22 cellular contexts compared by ENCODE assay signal in genomic region chr1:200228081-200228480, GRCh38.
DNase-seq lines count a peak whose midpoint lies in the region; ATAC-seq and TF ChIP-seq lines count a peak whose summit lies in the region.
"Had no signal": no experiment of that assay in that cellular context is flagged by ENCODE, and none has a peak within 500 bp of the region (broad histone marks: within the 10 kb centered on the region; RNA-seq: fewer than 3 reads in every experiment).

No MANE protein-coding gene starts in this region.

- H2AFZ ChIP-seq in neuron (ENCODE audit: low read depth, low read length), result peak overlapping the region; percentile 31

- H3K4me1 Mint-ChIP-seq in type B pancreatic cell (ENCODE audit: unreplicated experiment), result peaks cover 16% of the 10 kb centered on the region
- peaks cover 11% of the 10 kb centered on the region for H3K4me1 Mint-ChIP-seq in activated CD8-positive, alpha-beta T cell treated with anti-CD3 and anti-CD28 coated beads for 36 hours (ENCODE audit: low read depth)

- H3K27me3 ChIP-seq in neuron (ENCODE audit: insufficient read depth, low read length), result no peaks in the 10 kb centered on the region
- H3K27me3 ChIP-seq: BLaER1, SJSA1 had no signal

- CTCF ChIA-PET in activated CD8-positive, alpha-beta T cell treated with anti-CD3 and anti-CD28 coated beads for 36 hours (lab: Charles Lee), result no interaction called here

- no peaks in the 10 kb centered on the region for H3K9me3 ChIP-seq in neuron (ENCODE audit: low read length)
- H3K9me3 ChIP-seq: BLaER1, SJSA1 had no signal

- peaks cover 23% of the 10 kb centered on the region for H3K4me1 ChIP-seq in neuron (ENCODE audit: insufficient read depth, low read length)

- H3K4me3 ChIP-seq in neuron (ENCODE audit: low read length), result peak overlapping the region; percentile 23
- H3K4me3 ChIP-seq: BLaER1, SJSA1 had no signal

- ATAC-seq in activated CD8-positive, alpha-beta T cell treated with anti-CD3 and anti-CD28 coated beads for 36 hours, result no peak

- POLR2A ChIA-PET in activated CD8-positive, alpha-beta T cell treated with anti-CD3 and anti-CD28 coated beads for 36 hours (lab: Charles Lee), result no interaction called here

- DNase-seq in NCI-H510A treated with DMSO at 0.1 percent for 48 hours (lab: John Stamatoyannopoulos, UW) (peak; percentile 9), NCI-H510A (lab: John Stamatoyannopoulos, UW) (no peak), dermis blood vessel endothelial cell (peak; percentile 68), glomerular endothelial cell (ENCODE audit: extremely low read depth, low read depth, low spot score) (peak; percentile 60), kidney tubule cell (ENCODE audit: low spot score) (no peak), type B pancreatic cell (ENCODE audit: extremely low spot score, unreplicated experiment) (no peak)
- no peak for DNase-seq in activated CD8-positive, alpha-beta T cell treated with anti-CD3 and anti-CD28 coated beads for 36 hours
- DNase-seq: ACHN; CD4-positive, alpha-beta T cell; COR-L47; DMS79; H9; MV-4-11; NCI-H1105 treated with DMSO at 0.1 percent for 48 hours; NCI-H2029 treated with DMSO at 0.1 percent for 48 hours; NCI-H2171; NCI-H345; NCI-H526 treated with DMSO at 0.1 percent for 48 hours; OCI-M1 had no signal

- H3K36me3 Mint-ChIP-seq in type B pancreatic cell, result no peaks in the 10 kb centered on the region
- no peaks in the 10 kb centered on the region for H3K36me3 Mint-ChIP-seq in activated CD8-positive, alpha-beta T cell treated with anti-CD3 and anti-CD28 coated beads for 36 hours (ENCODE audit: low read depth)

- no peak overlapping the region for H3K27ac Mint-ChIP-seq in type B pancreatic cell
- H3K27ac Mint-ChIP-seq in activated CD8-positive, alpha-beta T cell treated with anti-CD3 and anti-CD28 coated beads for 36 hours, result no peak overlapping the region
- H3K27ac Mint-ChIP-seq: CD4-positive, alpha-beta T cell had no signal

- intact Hi-C loops in activated CD8-positive, alpha-beta T cell treated with anti-CD3 and anti-CD28 coated beads for 36 hours (cut with micrococcal nuclease), result no loop called here

- no peaks in the 10 kb centered on the region for H3K36me3 ChIP-seq in neuron (ENCODE audit: insufficient read depth, low read length)
- H3K36me3 ChIP-seq: BLaER1, SJSA1 had no signal

- TF ChIP-seq CTCF in type B pancreatic cell (conservative IDR thresholded peaks at IDR 0.05), result no peak
- TF ChIP-seq CTCF in activated CD8-positive, alpha-beta T cell treated with anti-CD3 and anti-CD28 coated beads for 36 hours (IDR thresholded peaks at IDR 0.05), result no peak

- no peak overlapping the region for H3K4me3 Mint-ChIP-seq in type B pancreatic cell
- H3K4me3 Mint-ChIP-seq in activated CD8-positive, alpha-beta T cell treated with anti-CD3 and anti-CD28 coated beads for 36 hours, result no peak overlapping the region
- H3K4me3 Mint-ChIP-seq: CD4-positive, alpha-beta T cell; H9 had no signal

- peaks cover 20% of the 10 kb centered on the region for H3K27me3 Mint-ChIP-seq in type B pancreatic cell
- peaks cover 11% of the 10 kb centered on the region for H3K27me3 Mint-ChIP-seq in activated CD8-positive, alpha-beta T cell treated with anti-CD3 and anti-CD28 coated beads for 36 hours
- H3K27me3 Mint-ChIP-seq: CD4-positive, alpha-beta T cell had no signal

- H3K9me3 Mint-ChIP-seq in type B pancreatic cell, result no peaks in the 10 kb centered on the region
- no peaks in the 10 kb centered on the region for H3K9me3 Mint-ChIP-seq in activated CD8-positive, alpha-beta T cell treated with anti-CD3 and anti-CD28 coated beads for 36 hours
- H3K9me3 Mint-ChIP-seq: CD4-positive, alpha-beta T cell had no signal

Comparison
In these comparisons a context has a peak if more than half of its experiments do, and no peak if none do; other contexts are left out.
1. DNase-seq: peak in NCI-H510A treated with DMSO at 0.1 percent for 48 hours (single experiment), dermis blood vessel endothelial cell (single experiment) and glomerular endothelial cell (single experiment); none in NCI-H510A (single experiment), kidney tubule cell (single experiment), type B pancreatic cell (single experiment) and activated CD8-positive, alpha-beta T cell treated with anti-CD3 and anti-CD28 coated beads for 36 hours (single experiment).